ENCODE assay signal across 8 cellular contexts in genomic region chr12:47949441-47950341, GRCh38. TPM values are rescaled to one million over a fixed set of nuclear protein-coding genes. Genes with fewer than 3 reads are reported as not detected.
A peak's percentile ranks its signal among the peaks of the same experiment; 100 is the strongest.
DNase-seq lines count a peak whose midpoint lies in the region; ATAC-seq and TF ChIP-seq lines count a peak whose summit lies in the region.

No MANE protein-coding gene starts in this region.

- H3K9me3 Mint-ChIP-seq in endothelial cell (ENCODE audit: unreplicated experiment): no peaks in the 10 kb centered on the region
- H3K9me3 Mint-ChIP-seq in memory B cell: no peaks in the 10 kb centered on the region

- peaks cover 4 to 23% (median 13%) of the 10 kb centered on the region in 4 donors for H3K4me1 ChIP-seq in stomach

- H3K9me3 ChIP-seq in stomach: no peaks in the 10 kb centered on the region

- WGBS in stomach, 5 donors: 47 to 56% (median 51%) methylated on average over 32 of the region's 32 CpGs

- H3K27me3 ChIP-seq in stomach: no peaks in the 10 kb centered on the region

- peak overlapping the region; percentile 57 for H3K27ac Mint-ChIP-seq in endothelial cell (ENCODE audit: unreplicated experiment)
- H3K27ac Mint-ChIP-seq in memory B cell: no peak overlapping the region

- intact Hi-C loops in stomach (cut with DNase I; ENCODE audit: low total_unique reads): loop anchor here (10.0 kb wide), 1 partner anchor 215 kb away; no protein-coding TSS in a partner anchor

- H3K36me3 ChIP-seq in stomach: no peaks in the 10 kb centered on the region

- TF ChIP-seq CTCF in endothelial cell (IDR thresholded peaks at IDR 0.05; ENCODE audit: unreplicated experiment) (peak; percentile 82), stomach (IDR thresholded peaks at IDR 0.05) (peak in 5 of 7 experiments; percentile 51 to 82 (median 73))

- ATAC-seq in HG02884 (IDR thresholded peaks at IDR 0.05; ENCODE audit: unreplicated experiment) (peak; percentile 50), memory B cell (ENCODE audit: low read depth) (peak; percentile 62), HG03460 (IDR thresholded peaks at IDR 0.05; ENCODE audit: unreplicated experiment) (no peak)

- H3K36me3 Mint-ChIP-seq in endothelial cell (ENCODE audit: low read depth, unreplicated experiment) (peaks cover 4% of the 10 kb centered on the region), memory B cell (no peaks in the 10 kb centered on the region)

- TF ChIP-seq POLR2A in stomach (IDR thresholded peaks at IDR 0.05): no peak

- H3K4me3 Mint-ChIP-seq in endothelial cell (ENCODE audit: unreplicated experiment) (no peak overlapping the region), memory B cell (no peak overlapping the region)

- no peaks in the 10 kb centered on the region for H3K4me1 Mint-ChIP-seq in endothelial cell (ENCODE audit: unreplicated experiment)
- H3K4me1 Mint-ChIP-seq in memory B cell: no peaks in the 10 kb centered on the region

- H3K27me3 Mint-ChIP-seq in endothelial cell (ENCODE audit: unreplicated experiment): peaks cover 10% of the 10 kb centered on the region
- H3K27me3 Mint-ChIP-seq in memory B cell: peaks cover 19% of the 10 kb centered on the region

- peak; percentile 59 for DNase-seq in DMS114 treated with DMSO at 0.1 percent for 48 hours (lab: John Stamatoyannopoulos, UW; ENCODE audit: unreplicated experiment)
- peak; percentile 79 for DNase-seq in NCI-H69 (lab: John Stamatoyannopoulos, UW)
- peak; percentile 49 for DNase-seq in activated CD4-positive, alpha-beta T cell treated with anti-CD3 and anti-CD28 coated beads, Interleukin-2, amount 50 U/mL, for 1 hour
- peak; percentile 89 for DNase-seq in endothelial cell (ENCODE audit: low spot score)
- DNase-seq in memory B cell (ENCODE audit: low spot score in 2 of 2): peak; percentile 17 to 30
- DNase-seq in stomach: peak; percentile 80

- H3K27ac ChIP-seq in stomach: no peak overlapping the region

- TF ChIP-seq EP300 in stomach (IDR thresholded peaks at IDR 0.05): no peak

- no peak overlapping the region for H3K4me3 ChIP-seq in stomach

RNA-seq across cellular contexts. Expression of gene TMEM106C, which starts 13.7 kb away (rescaled TPM):
- total RNA-seq in endothelial cell (ENCODE audit: unreplicated experiment): 41.0 TPM
- total RNA-seq in stomach: 100 to 1,000 TPM in 1 of 5 donors, 10 to 100 TPM in 4; 29.8 to 254 (median 79.0) TPM
- polyA plus RNA-seq in stomach: 10 to 100 TPM; 40.7 to 61.6 (median 51.5) TPM

RNA-seq across cellular contexts. Expression of gene VDR, which starts 44.9 kb away (rescaled TPM):
- total RNA-seq in endothelial cell (ENCODE audit: unreplicated experiment) (2.3 TPM), stomach (10 to 100 TPM in 2 of 5 donors, 1 to 10 TPM in 3; 2.8 to 22.3 (median 8.8) TPM)
- polyA plus RNA-seq in stomach: 1 to 10 TPM; 4.0 to 4.9 (median 4.5) TPM

RNA-seq across cellular contexts. Expression of gene COL2A1, which starts 54.6 kb away (rescaled TPM):
- total RNA-seq in endothelial cell (ENCODE audit: unreplicated experiment) (1.9 TPM), stomach (10 to 100 TPM in 1 of 5 donors, 1 to 10 TPM in 2, not detected in 2; 2.2 to 14.5 (median 7.6) TPM)
- polyA plus RNA-seq in stomach: 10 to 100 TPM in 1 of 3 donors, 1 to 10 TPM in 2; 4.0 to 13.7 (median 6.0) TPM

Comparison
In these comparisons a context has a peak if more than half of its experiments do, and no peak if none do; other contexts are left out.
1. DNase-seq: peak in every context shown above with its lines; median percentile 89 in endothelial cell; 80 in stomach; 79 in NCI-H69; 59 in DMS114 treated with DMSO at 0.1 percent for 48 hours; 49 in activated CD4-positive, alpha-beta T cell treated with anti-CD3 and anti-CD28 coated beads, Interleukin-2, amount 50 U/mL, for 1 hour; 24 in memory B cell.